ENCODE assay signal across 8 cellular contexts in the genomic region with DNA sequence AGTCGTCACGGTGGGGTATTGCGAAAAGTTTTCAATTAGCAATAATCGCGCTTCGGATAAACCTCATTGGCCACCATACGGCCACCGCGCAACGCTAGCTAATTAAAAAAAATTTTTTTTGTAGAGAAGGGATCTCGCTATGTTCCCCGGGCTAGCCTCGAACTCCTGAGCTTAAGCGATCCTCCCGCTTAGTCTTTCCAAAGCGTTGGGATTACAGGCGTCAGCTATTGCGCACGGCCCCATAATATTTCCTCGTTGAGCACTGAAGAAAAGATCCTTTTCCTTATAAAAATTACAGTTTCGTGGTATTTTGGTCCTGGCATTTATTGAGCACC. TPM values are rescaled to one million over a fixed set of nuclear protein-coding genes. Genes with fewer than 3 reads are reported as not detected.
DNase-seq lines count a peak whose midpoint lies in the region; ATAC-seq and TF ChIP-seq lines count a peak whose summit lies in the region.

No MANE protein-coding gene starts in this region.

- peaks cover 4% of the 10 kb centered on the region; the same call in 1 of the 2 replicates for H3K79me2 ChIP-seq in H9 (ENCODE audit: insufficient read depth, low read length)

- no peak overlapping the region for H4K5ac ChIP-seq in H9 (ENCODE audit: insufficient read length, low read depth, low read length)

- H3T11ph ChIP-seq in H9 (ENCODE audit: low read length) = no peak overlapping the region

- peaks cover 18 to 19% of the 10 kb centered on the region in 2 experiments for H3K4me1 Mint-ChIP-seq in H9
- H3K4me1 Mint-ChIP-seq in activated T-helper 17 cell treated with anti-CD3 and anti-CD28 coated beads, Interleukin-2, amount 50 U/mL, for 72 hours = peaks cover 8% of the 10 kb centered on the region

- no peaks in the 10 kb centered on the region for H3K9me3 ChIP-seq in H9 (ENCODE audit: control insufficient read depth, low read depth, low read length)

- H2AFZ ChIP-seq in H9 (ENCODE audit: low read length) = peak overlapping the region; percentile 34

- H3K14ac ChIP-seq in H9 (ENCODE audit: insufficient read depth, low read length) = peak overlapping the region; percentile 98; the same call in 1 of the 2 replicates

- H3K4ac ChIP-seq in H9 (ENCODE audit: low read depth, low read length) = no peak overlapping the region; the same call in 1 of the 2 replicates

- no peak for DNase-seq in AG09309 (ENCODE audit: low read depth)
- DNase-seq in H9 = no peak
- DNase-seq in iris pigment epithelial cell (ENCODE audit: low read depth) = peak; percentile 12
- DNase-seq in SK-N-DZ (ENCODE audit: low spot score) = no peak

- H2AK5ac ChIP-seq in H9 (ENCODE audit: insufficient read length, low read length) = no peak overlapping the region

- H3K56ac ChIP-seq in H9 (ENCODE audit: insufficient read length, low read depth, low read length) = no peak overlapping the region

- TF ChIP-seq CTCF in AG09309 (IDR thresholded peaks at IDR 0.05; ENCODE audit: control insufficient read depth, insufficient read depth, low read depth, low read length, missing control alignments) = no peak
- no peak; the same call in 2 of the 3 replicates for TF ChIP-seq CTCF in H9 (conservative IDR thresholded peaks at IDR 0.05)

- H3K27me3 ChIP-seq in H9 (ENCODE audit: insufficient read depth, low read length) = no peaks in the 10 kb centered on the region

- no peak overlapping the region for H2BK20ac ChIP-seq in H9 (ENCODE audit: low read depth, low read length, poor library complexity, severe bottlenecking)

- no peak overlapping the region for H2BK5ac ChIP-seq in H9 (ENCODE audit: insufficient read length, low read length)

- no peaks in the 10 kb centered on the region for H4K20me1 ChIP-seq in H9 (ENCODE audit: control insufficient read depth, insufficient read depth, insufficient read length)

- H2BK15ac ChIP-seq in H9 (ENCODE audit: low read depth, low read length) = no peak overlapping the region

- no peak overlapping the region for H2BK12ac ChIP-seq in H9 (ENCODE audit: insufficient read length, low read depth, low read length)

- no peak overlapping the region for H3K23ac ChIP-seq in H9 (ENCODE audit: insufficient read length, low read depth, low read length)

- H3K4me2 ChIP-seq in H9 (ENCODE audit: insufficient read depth, insufficient read length, low read length) = peak overlapping the region; percentile 62

- H3K23me2 ChIP-seq in H9 (ENCODE audit: insufficient read length, low read depth, low read length, poor library complexity, severe bottlenecking) = peaks cover 12% of the 10 kb centered on the region

- H3K4me3 Mint-ChIP-seq in H9 = peak overlapping the region; percentile 78 to 91
- peak overlapping the region; percentile 89 for H3K4me3 Mint-ChIP-seq in activated T-helper 17 cell treated with anti-CD3 and anti-CD28 coated beads, Interleukin-2, amount 50 U/mL, for 72 hours

- H3K18ac ChIP-seq in H9 (ENCODE audit: insufficient read length, low read depth, low read length) = peak overlapping the region; percentile 61

- H2BK120ac ChIP-seq in H9 (ENCODE audit: low read depth, low read length, poor library complexity, severe bottlenecking) = no peak overlapping the region

- no peak overlapping the region for H4K8ac ChIP-seq in H9 (replicated peaks; ENCODE audit: insufficient read length, low read depth, low read length)

- H3K27ac ChIP-seq in H9 (ENCODE audit: insufficient read length, low read depth, low read length) (peak overlapping the region; percentile 70), temporal lobe (ENCODE audit: low read depth, low read length) (peak overlapping the region; percentile 63)

- peak overlapping the region; percentile 82 for H3K4me3 ChIP-seq in AG09309 (ENCODE audit: control insufficient read depth, low read depth, low read length)

- H3K9ac ChIP-seq in H9 (ENCODE audit: extremely low read depth, insufficient read length, low read length) = peak overlapping the region; percentile 86

- ATAC-seq in activated T-helper 17 cell treated with anti-CD3 and anti-CD28 coated beads, Interleukin-2, amount 50 U/mL, for 72 hours (replicated peaks) = no peak
- ATAC-seq in GM21367 (IDR thresholded peaks at IDR 0.05; ENCODE audit: unreplicated experiment) (no peak), GM18909 (IDR thresholded peaks at IDR 0.05; ENCODE audit: poor library complexity, unreplicated experiment) (no peak)

- H3K79me1 ChIP-seq in H9 (ENCODE audit: insufficient read depth, low read depth, low read length, poor library complexity, severe bottlenecking) = peaks cover 4% of the 10 kb centered on the region

- peaks cover 5 to 7% (median 6%) of the 10 kb centered on the region in 3 experiments; a peak in 4 of 7 replicates for H3K36me3 Mint-ChIP-seq in H9 (ENCODE audit: insufficient read depth in 1 of 3, low read depth in 3 of 3)
- peaks cover 48% of the 10 kb centered on the region for H3K36me3 Mint-ChIP-seq in activated T-helper 17 cell treated with anti-CD3 and anti-CD28 coated beads, Interleukin-2, amount 50 U/mL, for 72 hours (ENCODE audit: low read depth)

- no peak overlapping the region for H4K91ac ChIP-seq in H9 (ENCODE audit: insufficient read length, low read depth, low read length)

- H3K27me3 Mint-ChIP-seq in H9 (ENCODE audit: low read depth) = no peaks in the 10 kb centered on the region
- H3K27me3 Mint-ChIP-seq in activated T-helper 17 cell treated with anti-CD3 and anti-CD28 coated beads, Interleukin-2, amount 50 U/mL, for 72 hours = no peaks in the 10 kb centered on the region

- no CpG with 5 or more reads among the region's 21 CpGs for WGBS in H9 (ENCODE audit: extremely low coverage, insufficient read length, low lambda C conversion rate)

- no peaks in the 10 kb centered on the region; a peak in 1 of 5 replicates for H3K9me3 Mint-ChIP-seq in H9
- no peaks in the 10 kb centered on the region for H3K9me3 Mint-ChIP-seq in activated T-helper 17 cell treated with anti-CD3 and anti-CD28 coated beads, Interleukin-2, amount 50 U/mL, for 72 hours

- H3K4me1 ChIP-seq in H9 (ENCODE audit: insufficient read depth, low read length) = no peaks in the 10 kb centered on the region; the same call in 1 of the 2 replicates

- peak overlapping the region in 2 of 3 experiments; percentile 95; a peak in 5 of 7 replicates for H3K27ac Mint-ChIP-seq in H9
- peak overlapping the region; percentile 98 for H3K27ac Mint-ChIP-seq in activated T-helper 17 cell treated with anti-CD3 and anti-CD28 coated beads, Interleukin-2, amount 50 U/mL, for 72 hours

RNA-seq across cellular contexts. Expression of a gene that starts 0.8 kb away (rescaled TPM):
- total RNA-seq in H9 (2021) (31.1 and 33.8 TPM in 2 replicates), temporal lobe (25.8 TPM)
- 100 to 1,000 TPM in 1 of 2 donors, 10 to 100 TPM in 1; 68.7 to 148 TPM for total RNA-seq in activated T-helper 17 cell treated with anti-CD3 and anti-CD28 coated beads, Interleukin-2, amount 50 U/mL, for 72 hours
- 80.4 and 85.8 TPM in 2 replicates for polyA plus RNA-seq in SK-N-DZ (2014; cell fraction: cytosol; rRNA removed)
- 228 and 251 TPM in 2 replicates for polyA plus RNA-seq in SK-N-DZ (2014; cell fraction: nucleus; rRNA removed)

RNA-seq across cellular contexts. Expression of a gene that starts 4.9 kb away (rescaled TPM):
- total RNA-seq in H9 (2021) (5.4 and 7.3 TPM in 2 replicates), temporal lobe (3.7 TPM)
- total RNA-seq in activated T-helper 17 cell treated with anti-CD3 and anti-CD28 coated beads, Interleukin-2, amount 50 U/mL, for 72 hours = 10 to 100 TPM; 12.0 to 51.2 TPM
- 1.0 and 1.6 TPM in 2 replicates for polyA plus RNA-seq in SK-N-DZ (2014; cell fraction: cytosol; rRNA removed)
- 4.5 and 15.1 TPM in 2 replicates for polyA plus RNA-seq in SK-N-DZ (2014; cell fraction: nucleus; rRNA removed)

RNA-seq across cellular contexts. Expression of a gene that starts 18.7 kb away (rescaled TPM):
- total RNA-seq in H9 (2021) = 237 and 246 TPM in 2 replicates
- 100 to 1,000 TPM; 218 to 235 TPM for total RNA-seq in activated T-helper 17 cell treated with anti-CD3 and anti-CD28 coated beads, Interleukin-2, amount 50 U/mL, for 72 hours
- total RNA-seq in temporal lobe = 134 TPM
- 409 and 432 TPM in 2 replicates for polyA plus RNA-seq in SK-N-DZ (2014; cell fraction: cytosol; rRNA removed)
- 302 and 505 TPM in 2 replicates for polyA plus RNA-seq in SK-N-DZ (2014; cell fraction: nucleus; rRNA removed)

RNA-seq across cellular contexts. Expression of a gene that starts 48.8 kb away (rescaled TPM):
- total RNA-seq in H9 (2021) (0.22 and 0.24 TPM in 2 replicates), temporal lobe (0.49 TPM)
- 100 to 1,000 TPM; 176 to 233 TPM for total RNA-seq in activated T-helper 17 cell treated with anti-CD3 and anti-CD28 coated beads, Interleukin-2, amount 50 U/mL, for 72 hours
- 3.5 and 7.8 TPM in 2 replicates for polyA plus RNA-seq in SK-N-DZ (2014; cell fraction: cytosol; rRNA removed)
- 30.0 and 44.7 TPM in 2 replicates for polyA plus RNA-seq in SK-N-DZ (2014; cell fraction: nucleus; rRNA removed)
